In the genomic region with DNA sequence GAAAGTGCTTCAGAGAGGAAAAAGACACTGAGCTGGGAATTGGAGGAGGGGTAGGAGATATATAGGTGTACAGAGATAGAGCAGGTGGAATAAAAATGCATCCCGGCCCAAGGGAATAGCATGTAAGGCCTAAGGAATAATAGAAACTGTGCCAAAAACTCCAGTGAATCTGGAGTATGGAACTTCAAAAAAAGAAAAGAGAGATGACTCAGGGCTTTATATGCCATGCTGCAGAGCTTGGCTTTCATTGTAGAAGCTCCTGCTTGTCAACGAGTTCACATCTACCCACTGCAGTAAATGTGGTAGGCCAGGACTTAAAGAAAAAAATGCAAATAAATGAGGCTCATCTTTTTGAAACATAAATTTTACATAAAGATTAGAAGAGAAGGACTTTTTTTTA, we compare ENCODE assay signal across 25 cellular contexts.
A peak's percentile ranks its signal among the peaks of the same experiment; 100 is the strongest.
DNase-seq lines count a peak whose midpoint lies in the region; ATAC-seq and TF ChIP-seq lines count a peak whose summit lies in the region.
"Had no signal": no experiment of that assay in that cellular context is flagged by ENCODE, and none has a peak within 500 bp of the region (broad histone marks: within the 10 kb centered on the region; RNA-seq: fewer than 3 reads in every experiment).

No MANE protein-coding gene starts in this region.

- H3K36me3 Mint-ChIP-seq in chondrocyte (ENCODE audit: low read depth): peaks cover 6% of the 10 kb centered on the region
- H3K36me3 Mint-ChIP-seq in T-cell: no peaks in the 10 kb centered on the region
- H3K36me3 Mint-ChIP-seq: stimulated activated effector memory CD8-positive, alpha-beta T cell treated with anti-CD3 and anti-CD28 coated beads, Interleukin-12 subunit alpha, Interleukin-12 subunit beta, amount 100 ng/mL, for 72 hours had no signal

- ATAC-seq in T-cell (replicated peaks in 1 of 4): no peak
- ATAC-seq: stimulated activated effector memory CD8-positive, alpha-beta T cell treated with anti-CD3 and anti-CD28 coated beads, Interleukin-12 subunit alpha, Interleukin-12 subunit beta, amount 100 ng/mL, for 72 hours had no signal

- no peak overlapping the region for H3K18ac ChIP-seq in trophoblast cell (ENCODE audit: low read length)

- H3K36me3 ChIP-seq in trophoblast cell (ENCODE audit: control insufficient read depth in 1 of 2, insufficient read depth in 2 of 2, low read length in 2 of 2): no peaks in the 10 kb centered on the region
- H3K36me3 ChIP-seq: cardiac muscle cell, sigmoid colon, thoracic aorta, WERI-Rb-1 had no signal

- H3K4ac ChIP-seq in trophoblast cell (ENCODE audit: low read depth, low read length): no peak overlapping the region

- no peak overlapping the region for H3K4me3 Mint-ChIP-seq in chondrocyte (ENCODE audit: unreplicated experiment)
- H3K4me3 Mint-ChIP-seq in T-cell: no peak overlapping the region
- H3K4me3 Mint-ChIP-seq: CD4-positive, alpha-beta T cell; dendritic cell treated with granulocyte-macrophage colony-stimulating factor and Interleukin-4, amounts not matched to agents 40 ng/mL and 50 ng/mL, for 4 days; stimulated activated effector memory CD8-positive, alpha-beta T cell treated with anti-CD3 and anti-CD28 coated beads, Interleukin-12 subunit alpha, Interleukin-12 subunit beta, amount 100 ng/mL, for 72 hours had no signal

- no peak overlapping the region for H2BK5ac ChIP-seq in trophoblast cell (ENCODE audit: low read depth, low read length, poor library complexity)

- H4K8ac ChIP-seq in trophoblast cell (ENCODE audit: low read depth, low read length): no peak overlapping the region

- H4K91ac ChIP-seq in trophoblast cell (ENCODE audit: low read depth, low read length): no peak overlapping the region

- no peak overlapping the region for H2AK5ac ChIP-seq in trophoblast cell (ENCODE audit: low read length)

- H3K14ac ChIP-seq in trophoblast cell (ENCODE audit: low read length): no peak overlapping the region

- H3K9me3 ChIP-seq in trophoblast cell (ENCODE audit: insufficient read depth, low read depth, low read length): no peaks in the 10 kb centered on the region
- H3K9me3 ChIP-seq: sigmoid colon had no signal

- WGBS in trophoblast cell (ENCODE audit: extremely low coverage, insufficient coverage, insufficient read length): no CpG with 5 or more reads among the region's 2 CpGs

- no peaks in the 10 kb centered on the region for H3K27me3 Mint-ChIP-seq in chondrocyte (ENCODE audit: low read depth)
- H3K27me3 Mint-ChIP-seq in T-cell: peaks cover 11 to 12% of the 10 kb centered on the region in 2 donors
- H3K27me3 Mint-ChIP-seq: CD4-positive, alpha-beta T cell; dendritic cell treated with granulocyte-macrophage colony-stimulating factor and Interleukin-4, amounts not matched to agents 40 ng/mL and 50 ng/mL, for 4 days had no signal

- H3K27me3 ChIP-seq in trophoblast cell (ENCODE audit: insufficient read depth, low read length): no peaks in the 10 kb centered on the region
- H3K27me3 ChIP-seq: cardiac muscle cell, sigmoid colon had no signal

- CTCF ChIA-PET in T-cell (lab: Charles Lee): no interaction called here

- H3K23ac ChIP-seq in trophoblast cell (ENCODE audit: low read length): no peak overlapping the region

- no peak overlapping the region for H3K9ac ChIP-seq in trophoblast cell (ENCODE audit: low read length)

- H3K4me1 Mint-ChIP-seq in chondrocyte (ENCODE audit: low read depth) (peaks cover 73% of the 10 kb centered on the region), T-cell (no peaks in the 10 kb centered on the region)
- H3K4me1 Mint-ChIP-seq: stimulated activated effector memory CD8-positive, alpha-beta T cell treated with anti-CD3 and anti-CD28 coated beads, Interleukin-12 subunit alpha, Interleukin-12 subunit beta, amount 100 ng/mL, for 72 hours had no signal

- H2BK12ac ChIP-seq in trophoblast cell (ENCODE audit: low read length): peak overlapping the region; percentile 83

- H2BK120ac ChIP-seq in trophoblast cell (ENCODE audit: insufficient read depth, low read length, poor library complexity): no peak overlapping the region

- H3K27ac ChIP-seq in trophoblast cell (ENCODE audit: low read depth, low read length): no peak overlapping the region
- H3K27ac ChIP-seq: cardiac muscle cell, thoracic aorta, WERI-Rb-1 had no signal

- peak; percentile 16 for DNase-seq in ELR (ENCODE audit: low read depth)
- DNase-seq in NCI-H2171 treated with DMSO at 0.1 percent for 48 hours (lab: John Stamatoyannopoulos, UW): peak; percentile 34
- no peak for DNase-seq in chondrocyte (ENCODE audit: low spot score)
- DNase-seq in trophoblast cell: peak in 1 of 2 donors; percentile 33
- DNase-seq in pons (ENCODE audit: low spot score): no peak
- DNase-seq in activated naive CD4-positive, alpha-beta T cell (lab: John Stamatoyannopoulos, UW): no peak
- DNase-seq in T-cell: no peak
- DNase-seq in SHP77 (lab: John Stamatoyannopoulos, UW): no peak
- DNase-seq: activated CD4-positive, alpha-beta T cell treated with anti-CD3 and anti-CD28 coated beads, Interleukin-2, amount 50 U/mL, for 1 hour; activated effector memory CD4-positive, alpha-beta T cell treated with anti-CD3 and anti-CD28 coated beads, Interleukin-2, amount 50 U/mL, for 16 hours; CD4-positive, alpha-beta T cell; DMS79; foreskin melanocyte; H7; mammary epithelial cell; NCI-H748 treated with DMSO at 0.1 percent for 48 hours; OCI-M1; posterior cingulate gyrus; sigmoid colon; T-helper 2 cell; WERI-Rb-1 had no signal

- peaks cover 8% of the 10 kb centered on the region for H3K79me2 ChIP-seq in trophoblast cell (ENCODE audit: control insufficient read depth, insufficient read depth, low read length, poor library complexity)

- H3K4me3 ChIP-seq in trophoblast cell (ENCODE audit: low read depth, low read length): no peak overlapping the region
- H3K4me3 ChIP-seq: cardiac muscle cell, sigmoid colon, thoracic aorta had no signal

- peaks cover 14 to 17% of the 10 kb centered on the region in 2 experiments for H3K4me1 ChIP-seq in trophoblast cell (ENCODE audit: control insufficient read depth in 1 of 2, insufficient read depth in 2 of 2, low read length in 2 of 2)

- no peak overlapping the region for H4K12ac ChIP-seq in trophoblast cell (ENCODE audit: low read depth, low read length)

- H2AFZ ChIP-seq in trophoblast cell (ENCODE audit: insufficient read depth, low read length, poor library complexity): no peak overlapping the region

- POLR2A ChIA-PET in T-cell (lab: Charles Lee): no interaction called here

- H3K4me2 ChIP-seq in trophoblast cell (ENCODE audit: low read length): no peak overlapping the region

- H3K27ac Mint-ChIP-seq in chondrocyte (ENCODE audit: unreplicated experiment): peak overlapping the region; percentile 85
- no peak overlapping the region for H3K27ac Mint-ChIP-seq in T-cell
- H3K27ac Mint-ChIP-seq: CD4-positive, alpha-beta T cell; dendritic cell treated with granulocyte-macrophage colony-stimulating factor and Interleukin-4, amounts not matched to agents 40 ng/mL and 50 ng/mL, for 4 days; stimulated activated effector memory CD8-positive, alpha-beta T cell treated with anti-CD3 and anti-CD28 coated beads, Interleukin-12 subunit alpha, Interleukin-12 subunit beta, amount 100 ng/mL, for 72 hours had no signal

- no peak for TF ChIP-seq CTCF in chondrocyte (IDR thresholded peaks at IDR 0.05)

- H3K9me3 Mint-ChIP-seq in chondrocyte (ENCODE audit: low read depth): peaks cover 14% of the 10 kb centered on the region
- H3K9me3 Mint-ChIP-seq in T-cell: no peaks in the 10 kb centered on the region
- H3K9me3 Mint-ChIP-seq: CD4-positive, alpha-beta T cell; dendritic cell treated with granulocyte-macrophage colony-stimulating factor and Interleukin-4, amounts not matched to agents 40 ng/mL and 50 ng/mL, for 4 days; stimulated activated effector memory CD8-positive, alpha-beta T cell treated with anti-CD3 and anti-CD28 coated beads, Interleukin-12 subunit alpha, Interleukin-12 subunit beta, amount 100 ng/mL, for 72 hours had no signal

- peaks cover 47% of the 10 kb centered on the region for H3K79me1 ChIP-seq in trophoblast cell (ENCODE audit: low read length)

Comparison
In these comparisons a context has a peak if more than half of its experiments do, and no peak if none do; other contexts are left out.
1. DNase-seq: peak in ELR (single experiment) and NCI-H2171 treated with DMSO at 0.1 percent for 48 hours (single experiment); none in chondrocyte (single experiment), pons (single experiment), activated naive CD4-positive, alpha-beta T cell (0 of 4), T-cell (0 of 34) and SHP77 (0 of 2).